In genomic region chr15:71493526-71493925, GRCh38 we compare ENCODE assay signal across 1 cellular context.
TF ChIP-seq lines count a peak whose summit lies in the region.

No MANE protein-coding gene starts in this region.

TF ChIP-seq in SK-N-SH, 30 proteins besides CTCF, POLR2A, EP300 and RAD21 (continued from another document):
- TF ChIP-seq TAF1 (IDR thresholded peaks at IDR 0.05; ENCODE audit: borderline replicate concordance, low read depth, low read length) = no peak
- no peak for TF ChIP-seq NFIC (IDR thresholded peaks at IDR 0.05; ENCODE audit: borderline replicate concordance)
- no peak for TF ChIP-seq POLR2AphosphoS5 (IDR thresholded peaks at IDR 0.05; ENCODE audit: low read depth, low read length)
- TF ChIP-seq RCOR1 (IDR thresholded peaks at IDR 0.05; ENCODE audit: low read length) = no peak
- TF ChIP-seq TEAD4 (IDR thresholded peaks at IDR 0.05; ENCODE audit: borderline replicate concordance, insufficient read depth) = no peak
- no peak for TF ChIP-seq TCF12 (IDR thresholded peaks at IDR 0.05)
